Comparison of ENCODE assay signal across 9 cellular contexts in genomic region chr9:126317513-126317912, GRCh38. TPM values are rescaled to one million over a fixed set of nuclear protein-coding genes. Genes with fewer than 3 reads are reported as not detected.
DNase-seq lines count a peak whose midpoint lies in the region; ATAC-seq and TF ChIP-seq lines count a peak whose summit lies in the region.
"Had no signal": no experiment of that assay in that cellular context is flagged by ENCODE, and none has a peak within 500 bp of the region (broad histone marks: within the 10 kb centered on the region; RNA-seq: fewer than 3 reads in every experiment).

No MANE protein-coding gene starts in this region.

- no peak for TF ChIP-seq POLR2A in GM18505 (IDR thresholded peaks at IDR 0.05; ENCODE audit: borderline replicate concordance, extremely low read depth, insufficient read depth, insufficient read length)

- H4K20me1 ChIP-seq in GM23248 (ENCODE audit: insufficient read depth), result no peaks in the 10 kb centered on the region

- ATAC-seq in T-cell (replicated peaks in 1 of 4) (peak in 3 of 4 experiments; percentile 76 to 84 (median 77)), GM18505 (IDR thresholded peaks at IDR 0.05; ENCODE audit: unreplicated experiment) (no peak)

- POLR2A ChIA-PET in T-cell (lab: Charles Lee), result interaction anchor here in 1 of 2 donors (0.6 kb wide), 1 partner anchor 79 kb away, joined by 3 read pairs; no protein-coding TSS in a partner anchor

- H3K79me2 ChIP-seq in GM23248 (ENCODE audit: insufficient read depth), result no peaks in the 10 kb centered on the region

- peak; percentile 36 for TF ChIP-seq CTCF in epithelial cell of esophagus (IDR thresholded peaks at IDR 0.05; ENCODE audit: insufficient read depth, low read depth, low read length, missing control alignments)
- TF ChIP-seq CTCF in endothelial cell (IDR thresholded peaks at IDR 0.05; ENCODE audit: unreplicated experiment), result no peak

- no peak overlapping the region for H3K27ac ChIP-seq in GM23248

- H3K4me3 Mint-ChIP-seq in T-cell (no peak overlapping the region), endothelial cell (ENCODE audit: unreplicated experiment) (no peak overlapping the region)

- H3K4me3 ChIP-seq in GM23248, result no peak overlapping the region
- no peak overlapping the region for H3K4me3 ChIP-seq in epithelial cell of esophagus (ENCODE audit: low read length)

- no peaks in the 10 kb centered on the region for H3K27me3 ChIP-seq in GM23248 (replicated peaks; ENCODE audit: insufficient read depth)

- H3K4me2 ChIP-seq in GM23248 (ENCODE audit: unreplicated experiment), result no peak overlapping the region

- in situ Hi-C loops in GM23248 (cut with MboI), result loop anchor here (10.0 kb wide), 1 partner anchor 157 kb away; no protein-coding TSS in a partner anchor

- no peaks in the 10 kb centered on the region for H3F3A ChIP-seq in GM23248 (ENCODE audit: insufficient read depth)

- CTCF ChIA-PET in T-cell (lab: Charles Lee), result interaction anchor here (0.7 to 1.8 kb wide), 10 partner anchors 11 to 968 kb away, joined by 3 to 6 read pairs (median 3); no protein-coding TSS in a partner anchor

- no peak overlapping the region for H3K9ac ChIP-seq in GM23248

- DNase-seq in GM23248 (peak; percentile 21), T-cell (peak in 30 of 34 experiments; percentile 9 to 63 (median 47)), epithelial cell of esophagus (ENCODE audit: low read depth) (peak; percentile 28), cortex of kidney (lab: John Stamatoyannopoulos, UW) (no peak), endothelial cell (ENCODE audit: low spot score) (no peak), NCI-H69 (lab: John Stamatoyannopoulos, UW) (no peak)
- peak; percentile 16 to 28 for DNase-seq in stimulated activated CD4-positive, alpha-beta T cell treated with anti-CD3 and anti-CD28 coated beads, Interleukin-2, amount 100 ng/mL, for 24 hours
- DNase-seq: retina had no signal

- no peaks in the 10 kb centered on the region for H3K9me2 ChIP-seq in GM23248 (ENCODE audit: insufficient read depth)

- H3K36me3 Mint-ChIP-seq in T-cell (no peaks in the 10 kb centered on the region), endothelial cell (ENCODE audit: low read depth, unreplicated experiment) (no peaks in the 10 kb centered on the region)

- H3K4me1 Mint-ChIP-seq in T-cell (peaks cover 8% of the 10 kb centered on the region in 3 donors), endothelial cell (ENCODE audit: unreplicated experiment) (peaks cover 4% of the 10 kb centered on the region)

- no peak overlapping the region for H2AFZ ChIP-seq in GM23248

- H3K4me1 ChIP-seq in GM23248 (ENCODE audit: insufficient read depth), result no peaks in the 10 kb centered on the region

- no peaks in the 10 kb centered on the region for H3K9me3 ChIP-seq in GM23248 (ENCODE audit: low read depth)

- no peaks in the 10 kb centered on the region for H3K9me3 Mint-ChIP-seq in T-cell
- H3K9me3 Mint-ChIP-seq in endothelial cell (ENCODE audit: unreplicated experiment), result no peaks in the 10 kb centered on the region

- no peaks in the 10 kb centered on the region for H3K36me3 ChIP-seq in GM23248 (ENCODE audit: low read depth)

- WGBS in GM23248 (ENCODE audit: low coverage in 1 of 2, low lambda C conversion rate in 2 of 2, missing lambda C conversion rate in 2 of 2), 2 experiments, result 94% methylated on average over 4 of the region's 4 CpGs

- H3K27ac Mint-ChIP-seq in T-cell, result no peak overlapping the region
- no peak overlapping the region for H3K27ac Mint-ChIP-seq in endothelial cell (ENCODE audit: unreplicated experiment)

- H3K27me3 Mint-ChIP-seq in T-cell, result no peaks in the 10 kb centered on the region
- no peaks in the 10 kb centered on the region for H3K27me3 Mint-ChIP-seq in endothelial cell (ENCODE audit: unreplicated experiment)

RNA-seq across cellular contexts. Expression of gene MVB12B, which starts 9.1 kb away (rescaled TPM):
- total RNA-seq in GM23248 (2014; rRNA removed; shearing (Covaris generic)), result 5.5 and 8.3 TPM in 2 replicates
- polyA plus RNA-seq in GM23248 (2016; fragmentation: Nextera tagmentation; extraction: Ambion mirVana), result 2.4 and 2.9 TPM in 2 replicates
- total RNA-seq in T-cell, result 10 to 100 TPM in 3 of 5 donors, 1 to 10 TPM in 2; 8.2 to 25.2 (median 10.6) TPM
- 18.8 TPM for total RNA-seq in endothelial cell (ENCODE audit: unreplicated experiment)

Comparison
In these comparisons a context has a peak if more than half of its experiments do, and no peak if none do; other contexts are left out.
1. DNase-seq: peak in GM23248 (single experiment), T-cell (30 of 34), epithelial cell of esophagus (single experiment) and stimulated activated CD4-positive, alpha-beta T cell treated with anti-CD3 and anti-CD28 coated beads, Interleukin-2, amount 100 ng/mL, for 24 hours (2 of 2); none in cortex of kidney (single experiment), endothelial cell (single experiment) and NCI-H69 (single experiment).